ENCODE assay signal across 8 cellular contexts in genomic region chr3:194682651-194683310, GRCh38. TPM values are rescaled to one million over a fixed set of nuclear protein-coding genes. Genes with fewer than 3 reads are reported as not detected.
A peak's percentile ranks its signal among the peaks of the same experiment; 100 is the strongest.
DNase-seq lines count a peak whose midpoint lies in the region; TF ChIP-seq lines count a peak whose summit lies in the region.

No MANE protein-coding gene starts in this region.

- no peaks in the 10 kb centered on the region for H3K36me3 ChIP-seq in H7 (replicated peaks; ENCODE audit: control insufficient read depth, insufficient read depth, low read length)
- H3K36me3 ChIP-seq in vagina, result no peaks in the 10 kb centered on the region

- DNase-seq in DMS53 treated with DMSO at 0.1 percent for 48 hours (lab: John Stamatoyannopoulos, UW; ENCODE audit: unreplicated experiment) (peak; percentile 82), H7 (peak; percentile 84), NCI-H1105 (lab: John Stamatoyannopoulos, UW) (peak; percentile 77), SK-MEL-5 (ENCODE audit: low read depth, low spot score) (peak; percentile 92), glomerular visceral epithelial cell (ENCODE audit: extremely low spot score) (peak; percentile 80), posterior cingulate gyrus (peak; percentile 54 to 93 (median 70)), vagina (ENCODE audit: extremely low spot score in 2 of 2) (peak in 1 of 2 donors; percentile 90)
- peak; percentile 60 for DNase-seq in activated naive CD4-positive, alpha-beta T cell treated with anti-CD3 and anti-CD28 coated beads, Interleukin-2, amount 50 U/mL, for 16 hours

- peaks cover 25% of the 10 kb centered on the region for H3K4me1 ChIP-seq in vagina

- H3K27me3 ChIP-seq in H7 (ENCODE audit: control insufficient read depth, insufficient read depth, low read length) (peaks cover 33% of the 10 kb centered on the region), vagina (no peaks in the 10 kb centered on the region)

- intact Hi-C loops in posterior cingulate gyrus (cut with DNase I) (loop anchor here (1.0 to 10.0 kb wide), 2 partner anchors 272 to 424 kb away; no protein-coding TSS in a partner anchor), vagina (cut with DNase I) (loop anchor here (2.0 to 10.0 kb wide), 2 partner anchors 574 to 862 kb away; partner anchors contain the start of gene PPP1R2)

- in situ Hi-C loops in SK-MEL-5 (cut with HindIII; ENCODE audit: low pct_unique_long_range_greater_than_20kb, low sequenced_read_pairs), result no loop called here

- TF ChIP-seq CTCF in vagina (IDR thresholded peaks at IDR 0.05), result peak; percentile 67 to 95 (median 82)

- no peaks in the 10 kb centered on the region for H3K9me3 ChIP-seq in vagina

- H3K27ac ChIP-seq in vagina, result peak overlapping the region; percentile 47

- TF ChIP-seq POLR2A in vagina (IDR thresholded peaks at IDR 0.05), result no peak

- no peak overlapping the region for H3K4me3 ChIP-seq in H7 (ENCODE audit: insufficient read depth, low read depth, low read length)
- H3K4me3 ChIP-seq in vagina, result no peak overlapping the region

RNA-seq across cellular contexts. Expression of gene FAM43A, which starts 2.9 kb away (rescaled TPM):
- total RNA-seq in H7 (2014; rRNA removed; shearing (Covaris generic)), result 5.0 and 5.5 TPM in 2 replicates
- 18.8 and 21.2 TPM in 2 replicates for total RNA-seq in SK-MEL-5 (2014; rRNA removed; shearing (Covaris generic))
- polyA plus RNA-seq in SK-MEL-5 (2015; cell fraction: cytosol; rRNA removed), result 54.1 and 58.1 TPM in 2 replicates
- polyA plus RNA-seq in SK-MEL-5 (2015; cell fraction: nucleus; rRNA removed), result 38.5 and 46.6 TPM in 2 replicates
- total RNA-seq in vagina, result 20.4 TPM

RNA-seq across cellular contexts. Expression of gene LSG1, which starts 10.8 kb away (rescaled TPM):
- 47.1 and 51.1 TPM in 2 replicates for total RNA-seq in H7 (2014; rRNA removed; shearing (Covaris generic))
- 68.3 and 75.5 TPM in 2 replicates for total RNA-seq in SK-MEL-5 (2014; rRNA removed; shearing (Covaris generic))
- 41.9 and 51.3 TPM in 2 replicates for polyA plus RNA-seq in SK-MEL-5 (2015; cell fraction: cytosol; rRNA removed)
- polyA plus RNA-seq in SK-MEL-5 (2015; cell fraction: nucleus; rRNA removed), result 89.9 and 130 TPM in 2 replicates
- 40.3 TPM for total RNA-seq in vagina

RNA-seq across cellular contexts. Expression of gene TMEM44, which starts 49.6 kb away (rescaled TPM):
- total RNA-seq in H7 (2014; rRNA removed; shearing (Covaris generic)), result 5.4 and 9.8 TPM in 2 replicates
- 4.9 and 6.0 TPM in 2 replicates for total RNA-seq in SK-MEL-5 (2014; rRNA removed; shearing (Covaris generic))
- 6.6 and 9.3 TPM in 2 replicates for polyA plus RNA-seq in SK-MEL-5 (2015; cell fraction: cytosol; rRNA removed)
- polyA plus RNA-seq in SK-MEL-5 (2015; cell fraction: nucleus; rRNA removed), result 59.3 and 82.7 TPM in 2 replicates
- 11.0 TPM for total RNA-seq in vagina
